In the genomic region with DNA sequence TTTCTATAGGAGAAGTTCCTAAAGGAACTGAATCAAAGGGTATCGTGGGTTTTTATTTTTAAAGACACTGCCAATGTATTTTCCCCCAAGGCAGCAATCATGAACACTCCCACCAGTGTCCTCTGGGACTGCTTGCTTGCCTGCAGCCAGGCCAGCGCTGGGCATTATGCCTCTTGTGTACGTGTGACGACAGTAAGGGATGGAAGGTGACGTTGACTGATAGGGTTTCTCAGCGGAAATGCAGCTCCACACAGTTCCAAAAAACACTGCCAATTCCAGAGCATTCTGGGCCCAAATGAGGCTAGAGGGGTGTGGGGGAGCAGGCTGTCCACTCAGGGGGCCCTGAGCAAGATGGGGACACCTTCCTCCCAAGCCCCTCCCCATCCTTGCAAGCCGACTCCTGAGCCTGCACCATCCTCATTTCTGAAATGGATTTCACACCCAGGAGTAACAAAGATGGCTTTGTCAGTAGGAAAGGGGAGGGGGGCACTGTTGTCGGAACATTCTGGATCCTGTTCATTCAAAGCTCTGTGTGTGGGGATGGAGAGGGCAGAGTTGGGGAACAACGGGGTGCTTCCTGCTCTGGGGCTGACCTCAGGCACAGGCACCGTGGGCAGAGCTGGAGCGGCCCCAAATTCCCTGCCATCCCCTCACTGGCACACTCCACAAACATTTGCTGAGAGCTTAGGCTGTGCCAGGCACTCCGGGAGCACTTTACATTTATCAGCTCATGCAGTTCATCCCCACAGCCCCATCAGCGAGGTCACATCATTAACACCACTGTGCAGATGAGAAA, we compare ENCODE assay signal across 15 cellular contexts. TPM values are rescaled to one million over a fixed set of nuclear protein-coding genes. Genes with fewer than 3 reads are reported as not detected.
DNase-seq lines count a peak whose midpoint lies in the region; ATAC-seq lines count a peak whose summit lies in the region.
"Had no signal": no experiment of that assay in that cellular context is flagged by ENCODE, and none has a peak within 500 bp of the region (broad histone marks: within the 10 kb centered on the region; RNA-seq: fewer than 3 reads in every experiment).

No MANE protein-coding gene starts in this region.

- peaks cover 27% of the 10 kb centered on the region for H3K4me1 Mint-ChIP-seq in activated CD4-positive, alpha-beta T cell treated with anti-CD3 and anti-CD28 coated beads for 36 hours

- H3K4me3 Mint-ChIP-seq in activated CD4-positive, alpha-beta T cell treated with anti-CD3 and anti-CD28 coated beads for 36 hours, result no peak overlapping the region

- DNase-seq in NCI-H345 (lab: John Stamatoyannopoulos, UW) (peak; percentile 15), NCI-H345 treated with DMSO at 0.1 percent for 48 hours (lab: John Stamatoyannopoulos, UW; ENCODE audit: unreplicated experiment) (no peak), hippocampal formation (lab: John Stamatoyannopoulos, UW) (peak; percentile 68 to 69), iPS-NIHi7 (ENCODE audit: extremely low spot score) (no peak)
- no peak for DNase-seq in activated CD4-positive, alpha-beta T cell treated with anti-CD3 and anti-CD28 coated beads for 36 hours
- DNase-seq: activated effector memory CD4-positive, alpha-beta T cell treated with Interleukin-2 at 50 U/mL for 16 hours; effector CD8-positive, alpha-beta T cell; NCI-H146; NCI-H524 treated with DMSO at 0.1 percent for 48 hours had no signal

- intact Hi-C loops in activated CD4-positive, alpha-beta T cell treated with anti-CD3 and anti-CD28 coated beads for 36 hours (cut with DNase I, micrococcal nuclease), result no loop called here

- H3K27ac ChIP-seq in cingulate gyrus (ENCODE audit: low read depth, low read length) (peak overlapping the region; percentile 96), temporal lobe (ENCODE audit: low read depth, low read length) (peak overlapping the region; percentile 94)
- H3K27ac ChIP-seq: A549, prostate gland, suprapubic skin had no signal

- H3K27ac Mint-ChIP-seq in activated CD4-positive, alpha-beta T cell treated with anti-CD3 and anti-CD28 coated beads for 36 hours, result no peak overlapping the region

- no peaks in the 10 kb centered on the region for H3K27me3 Mint-ChIP-seq in activated CD4-positive, alpha-beta T cell treated with anti-CD3 and anti-CD28 coated beads for 36 hours

- peaks cover 8% of the 10 kb centered on the region for H3K9me3 Mint-ChIP-seq in activated CD4-positive, alpha-beta T cell treated with anti-CD3 and anti-CD28 coated beads for 36 hours (ENCODE audit: low read depth)

- CTCF ChIA-PET in activated CD4-positive, alpha-beta T cell treated with anti-CD3 and anti-CD28 coated beads for 36 hours (lab: Charles Lee), result no interaction called here

- POLR2A ChIA-PET in activated CD4-positive, alpha-beta T cell treated with anti-CD3 and anti-CD28 coated beads for 36 hours (lab: Charles Lee), result no interaction called here

- no peak for ATAC-seq in HG02981 (IDR thresholded peaks at IDR 0.05; ENCODE audit: unreplicated experiment)
- ATAC-seq in activated CD4-positive, alpha-beta T cell treated with anti-CD3 and anti-CD28 coated beads for 36 hours, result no peak
- ATAC-seq: A549 had no signal

- H3K36me3 Mint-ChIP-seq in activated CD4-positive, alpha-beta T cell treated with anti-CD3 and anti-CD28 coated beads for 36 hours (ENCODE audit: low read depth), result peaks cover 27% of the 10 kb centered on the region

RNA-seq across cellular contexts. Expression of a gene that starts 20.0 kb away (rescaled TPM):
- total RNA-seq in temporal lobe, result 16.0 TPM
- total RNA-seq in activated CD4-positive, alpha-beta T cell treated with anti-CD3 and anti-CD28 coated beads for 36 hours, result 10 to 100 TPM; 36.5 to 39.2 TPM

Comparison
In these comparisons a context has a peak if more than half of its experiments do, and no peak if none do; other contexts are left out.
1. DNase-seq: peak in NCI-H345 (single experiment) and hippocampal formation (2 of 2); none in NCI-H345 treated with DMSO at 0.1 percent for 48 hours (single experiment), activated CD4-positive, alpha-beta T cell treated with anti-CD3 and anti-CD28 coated beads for 36 hours (single experiment) and iPS-NIHi7 (single experiment).